In the genomic region with DNA sequence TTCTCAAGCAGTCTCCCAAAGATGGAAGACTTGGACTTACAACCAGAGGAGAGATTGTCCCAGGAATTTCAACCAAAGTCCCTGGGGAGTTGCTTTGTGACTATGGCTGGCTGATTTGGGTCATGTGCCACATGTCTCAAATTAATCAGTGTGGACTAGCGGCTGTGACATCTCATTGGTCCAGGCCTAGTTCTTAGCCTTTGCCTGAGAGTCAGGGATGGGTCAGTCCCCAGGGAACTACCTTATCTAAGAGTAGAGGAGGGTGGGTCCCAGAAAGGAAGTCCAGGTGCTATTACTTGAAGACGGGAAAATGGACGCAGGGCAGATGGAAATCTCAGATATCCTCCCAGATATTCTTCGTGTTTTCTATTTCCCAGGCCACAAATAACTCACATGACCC, we compare ENCODE assay signal across 24 cellular contexts.
"Had no signal": no experiment of that assay in that cellular context is flagged by ENCODE, and none has a peak within 500 bp of the region (broad histone marks: within the 10 kb centered on the region; RNA-seq: fewer than 3 reads in every experiment).

No MANE protein-coding gene starts in this region.

- H3K4me1 ChIP-seq: Peyer's patch had no signal

- DNase-seq: activated CD4-positive, alpha-beta T cell treated with anti-CD3 and anti-CD28 coated beads for 48 hours; activated CD4-positive, alpha-beta T cell treated with anti-CD3 and anti-CD28 coated beads, Interleukin-2, amount 50 U/mL, for 4 hours; activated CD4-positive, CD25-positive, alpha-beta regulatory T cell treated with anti-CD3 and anti-CD28 coated beads, Interleukin-2, amount 50 U/mL, for 72 hours; activated CD8-positive, alpha-beta memory T cell treated with anti-CD3 and anti-CD28 coated beads, Interleukin-2, amount 50 U/mL, for 48 hours; activated CD8-positive, alpha-beta T cell treated with anti-CD3 and anti-CD28 coated beads, Interleukin-2, amount 10 ng/mL, durations not matched to agents 7 days and 5 days; activated T-cell treated with anti-CD3 and anti-CD28 coated beads, Interleukin-2, amount 50 U/mL, for 1 hour; brain microvascular endothelial cell; MV-4-11; NCI-H1092 treated with DMSO at 0.1 percent for 48 hours; NCI-H1417 treated with DMSO at 0.1 percent for 48 hours; NCI-H1694; NCI-H2029; NCI-H345; NCI-H510A; NCI-H526 treated with DMSO at 0.1 percent for 48 hours; NCI-H82; NK-92 treated with Interleukin-12 subunit alpha and Interleukin-12 subunit beta, amount 100 ng/mL, for 24 hours; Peyer's patch; Right ventricle myocardium superior; SJCRH30; SW 1271 had no signal

- H3K9me3 ChIP-seq: Peyer's patch, SJCRH30 had no signal

- H3K27me3 ChIP-seq: Peyer's patch, SJCRH30 had no signal

- H3K4me2 ChIP-seq: KMS-11 had no signal

- H3K36me3 ChIP-seq: brain microvascular endothelial cell, Peyer's patch, SJCRH30 had no signal

- ATAC-seq: activated CD8-positive, alpha-beta T cell treated with anti-CD3 and anti-CD28 coated beads, Interleukin-2, amount 10 ng/mL, durations not matched to agents 7 days and 5 days; SK-N-SH treated with all-trans-retinoic acid at 6 μM for 48 hours had no signal

- H3K27ac ChIP-seq: brain microvascular endothelial cell, KMS-11, Peyer's patch, RWPE1, SJCRH30 had no signal

- H3K9ac ChIP-seq: KMS-11 had no signal

- H3K4me3 ChIP-seq: Peyer's patch, SJCRH30 had no signal
